In the genomic region with DNA sequence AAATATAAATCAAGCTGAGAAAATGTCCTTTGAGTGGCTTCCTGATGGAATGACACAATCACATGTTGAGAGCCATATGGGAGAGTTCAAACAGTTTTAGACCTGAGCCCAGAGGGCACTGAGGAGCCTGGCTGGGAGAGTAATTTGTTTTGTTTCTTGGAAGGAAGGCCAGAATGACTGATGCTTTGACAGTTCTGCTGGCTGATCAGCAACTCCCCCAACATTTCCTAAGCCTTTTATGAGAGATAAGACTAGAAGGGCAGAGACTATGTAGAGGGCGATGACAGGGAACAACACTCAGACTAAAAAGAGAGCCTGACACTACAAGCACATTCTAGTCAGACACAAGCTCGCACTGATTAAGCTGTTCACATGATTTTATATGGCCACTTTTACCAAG, we compare ENCODE assay signal across 1 cellular context.
TF ChIP-seq lines count a peak whose summit lies in the region.

No MANE protein-coding gene starts in this region.

TF ChIP-seq in K562, 482 proteins besides CTCF, POLR2A, EP300 and RAD21 (continued from another document):
- TF ChIP-seq, protein P1, sequence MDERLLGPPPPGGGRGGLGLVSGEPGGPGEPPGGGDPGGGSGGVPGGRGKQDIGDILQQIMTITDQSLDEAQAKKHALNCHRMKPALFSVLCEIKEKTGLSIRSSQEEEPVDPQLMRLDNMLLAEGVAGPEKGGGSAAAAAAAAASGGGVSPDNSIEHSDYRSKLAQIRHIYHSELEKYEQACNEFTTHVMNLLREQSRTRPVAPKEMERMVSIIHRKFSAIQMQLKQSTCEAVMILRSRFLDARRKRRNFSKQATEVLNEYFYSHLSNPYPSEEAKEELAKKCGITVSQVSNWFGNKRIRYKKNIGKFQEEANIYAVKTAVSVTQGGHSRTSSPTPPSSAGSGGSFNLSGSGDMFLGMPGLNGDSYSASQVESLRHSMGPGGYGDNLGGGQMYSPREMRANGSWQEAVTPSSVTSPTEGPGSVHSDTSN (CRISPR knock-in tag; IDR thresholded peaks at IDR 0.05; ENCODE audit: low read depth) = no peak
- TF ChIP-seq, protein P1 (tag; conservative IDR thresholded peaks at IDR 0.05; ENCODE audit: low read depth) = peak; percentile 94
- TF ChIP-seq NR2F6 (CRISPR knock-in tag; IDR thresholded peaks at IDR 0.05) (no peak), TEAD4 (IDR thresholded peaks at IDR 0.05; ENCODE audit: low read length) (0 out of 2 replicates have a peak, but pooled peaks have one; percentile 29), TEAD4 (CRISPR knock-in tag; IDR thresholded peaks at IDR 0.05; ENCODE audit: borderline replicate concordance) (no peak), ZNF143 (CRISPR knock-in tag; IDR thresholded peaks at IDR 0.05) (no peak), FIP1L1 (IDR thresholded peaks at IDR 0.05; ENCODE audit: low read depth, low read length, poor library complexity, severe bottlenecking) (no peak), IRF2 (CRISPR knock-in tag; IDR thresholded peaks at IDR 0.05) (no peak), HNRNPH1 (optimal IDR thresholded peaks at IDR 0.05; ENCODE audit: low read depth, low read length) (no peak), MEIS2 (IDR thresholded peaks at IDR 0.05; ENCODE audit: partially characterized antibody) (peak; percentile 94), SREBF1 (IDR thresholded peaks at IDR 0.05; ENCODE audit: borderline replicate concordance, low read depth, low read length) (no peak), ZBED1 (IDR thresholded peaks at IDR 0.05) (no peak), DPF2 (IDR thresholded peaks at IDR 0.05) (peak; percentile 43; the same call in 1 of the 2 replicates), ZNF24 (IDR thresholded peaks at IDR 0.05) (peak; percentile 44; the same call in 1 of the 2 replicates), KDM1A (IDR thresholded peaks at IDR 0.05) (peak in 1 of 2 experiments; percentile 44; a peak in 1 of 4 replicates), NFE2L1 (tag; IDR thresholded peaks at IDR 0.05; ENCODE audit: borderline replicate concordance, low read depth) (no peak)
- TF ChIP-seq, protein P2, sequence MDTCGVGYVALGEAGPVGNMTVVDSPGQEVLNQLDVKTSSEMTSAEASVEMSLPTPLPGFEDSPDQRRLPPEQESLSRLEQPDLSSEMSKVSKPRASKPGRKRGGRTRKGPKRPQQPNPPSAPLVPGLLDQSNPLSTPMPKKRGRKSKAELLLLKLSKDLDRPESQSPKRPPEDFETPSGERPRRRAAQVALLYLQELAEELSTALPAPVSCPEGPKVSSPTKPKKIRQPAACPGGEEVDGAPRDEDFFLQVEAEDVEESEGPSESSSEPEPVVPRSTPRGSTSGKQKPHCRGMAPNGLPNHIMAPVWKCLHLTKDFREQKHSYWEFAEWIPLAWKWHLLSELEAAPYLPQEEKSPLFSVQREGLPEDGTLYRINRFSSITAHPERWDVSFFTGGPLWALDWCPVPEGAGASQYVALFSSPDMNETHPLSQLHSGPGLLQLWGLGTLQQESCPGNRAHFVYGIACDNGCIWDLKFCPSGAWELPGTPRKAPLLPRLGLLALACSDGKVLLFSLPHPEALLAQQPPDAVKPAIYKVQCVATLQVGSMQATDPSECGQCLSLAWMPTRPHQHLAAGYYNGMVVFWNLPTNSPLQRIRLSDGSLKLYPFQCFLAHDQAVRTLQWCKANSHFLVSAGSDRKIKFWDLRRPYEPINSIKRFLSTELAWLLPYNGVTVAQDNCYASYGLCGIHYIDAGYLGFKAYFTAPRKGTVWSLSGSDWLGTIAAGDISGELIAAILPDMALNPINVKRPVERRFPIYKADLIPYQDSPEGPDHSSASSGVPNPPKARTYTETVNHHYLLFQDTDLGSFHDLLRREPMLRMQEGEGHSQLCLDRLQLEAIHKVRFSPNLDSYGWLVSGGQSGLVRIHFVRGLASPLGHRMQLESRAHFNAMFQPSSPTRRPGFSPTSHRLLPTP (IDR thresholded peaks at IDR 0.05; ENCODE audit: borderline replicate concordance, extremely low read depth, insufficient read length) = no peak
- TF ChIP-seq, protein P3, sequence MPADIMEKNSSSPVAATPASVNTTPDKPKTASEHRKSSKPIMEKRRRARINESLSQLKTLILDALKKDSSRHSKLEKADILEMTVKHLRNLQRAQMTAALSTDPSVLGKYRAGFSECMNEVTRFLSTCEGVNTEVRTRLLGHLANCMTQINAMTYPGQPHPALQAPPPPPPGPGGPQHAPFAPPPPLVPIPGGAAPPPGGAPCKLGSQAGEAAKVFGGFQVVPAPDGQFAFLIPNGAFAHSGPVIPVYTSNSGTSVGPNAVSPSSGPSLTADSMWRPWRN (IDR thresholded peaks at IDR 0.05; ENCODE audit: low read depth) = peak; percentile 50; the same call in 1 of the 2 replicates
- TF ChIP-seq, protein P4, sequence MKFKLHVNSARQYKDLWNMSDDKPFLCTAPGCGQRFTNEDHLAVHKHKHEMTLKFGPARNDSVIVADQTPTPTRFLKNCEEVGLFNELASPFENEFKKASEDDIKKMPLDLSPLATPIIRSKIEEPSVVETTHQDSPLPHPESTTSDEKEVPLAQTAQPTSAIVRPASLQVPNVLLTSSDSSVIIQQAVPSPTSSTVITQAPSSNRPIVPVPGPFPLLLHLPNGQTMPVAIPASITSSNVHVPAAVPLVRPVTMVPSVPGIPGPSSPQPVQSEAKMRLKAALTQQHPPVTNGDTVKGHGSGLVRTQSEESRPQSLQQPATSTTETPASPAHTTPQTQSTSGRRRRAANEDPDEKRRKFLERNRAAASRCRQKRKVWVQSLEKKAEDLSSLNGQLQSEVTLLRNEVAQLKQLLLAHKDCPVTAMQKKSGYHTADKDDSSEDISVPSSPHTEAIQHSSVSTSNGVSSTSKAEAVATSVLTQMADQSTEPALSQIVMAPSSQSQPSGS (CRISPR knock-in tag; IDR thresholded peaks at IDR 0.05) = no peak
- TF ChIP-seq, protein P5, sequence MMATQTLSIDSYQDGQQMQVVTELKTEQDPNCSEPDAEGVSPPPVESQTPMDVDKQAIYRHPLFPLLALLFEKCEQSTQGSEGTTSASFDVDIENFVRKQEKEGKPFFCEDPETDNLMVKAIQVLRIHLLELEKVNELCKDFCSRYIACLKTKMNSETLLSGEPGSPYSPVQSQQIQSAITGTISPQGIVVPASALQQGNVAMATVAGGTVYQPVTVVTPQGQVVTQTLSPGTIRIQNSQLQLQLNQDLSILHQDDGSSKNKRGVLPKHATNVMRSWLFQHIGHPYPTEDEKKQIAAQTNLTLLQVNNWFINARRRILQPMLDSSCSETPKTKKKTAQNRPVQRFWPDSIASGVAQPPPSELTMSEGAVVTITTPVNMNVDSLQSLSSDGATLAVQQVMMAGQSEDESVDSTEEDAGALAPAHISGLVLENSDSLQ (IDR thresholded peaks at IDR 0.05) = peak; percentile 86
- TF ChIP-seq, protein P6, sequence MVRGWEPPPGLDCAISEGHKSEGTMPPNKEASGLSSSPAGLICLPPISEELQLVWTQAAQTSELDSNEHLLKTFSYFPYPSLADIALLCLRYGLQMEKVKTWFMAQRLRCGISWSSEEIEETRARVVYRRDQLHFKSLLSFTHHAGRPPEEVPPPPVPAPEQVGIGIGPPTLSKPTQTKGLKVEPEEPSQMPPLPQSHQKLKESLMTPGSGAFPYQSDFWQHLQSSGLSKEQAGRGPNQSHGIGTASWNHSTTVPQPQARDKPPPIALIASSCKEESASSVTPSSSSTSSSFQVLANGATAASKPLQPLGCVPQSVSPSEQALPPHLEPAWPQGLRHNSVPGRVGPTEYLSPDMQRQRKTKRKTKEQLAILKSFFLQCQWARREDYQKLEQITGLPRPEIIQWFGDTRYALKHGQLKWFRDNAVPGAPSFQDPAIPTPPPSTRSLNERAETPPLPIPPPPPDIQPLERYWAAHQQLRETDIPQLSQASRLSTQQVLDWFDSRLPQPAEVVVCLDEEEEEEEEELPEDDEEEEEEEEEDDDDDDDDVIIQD (CRISPR knock-in tag; IDR thresholded peaks at IDR 0.05) = no peak
- TF ChIP-seq, protein P7, sequence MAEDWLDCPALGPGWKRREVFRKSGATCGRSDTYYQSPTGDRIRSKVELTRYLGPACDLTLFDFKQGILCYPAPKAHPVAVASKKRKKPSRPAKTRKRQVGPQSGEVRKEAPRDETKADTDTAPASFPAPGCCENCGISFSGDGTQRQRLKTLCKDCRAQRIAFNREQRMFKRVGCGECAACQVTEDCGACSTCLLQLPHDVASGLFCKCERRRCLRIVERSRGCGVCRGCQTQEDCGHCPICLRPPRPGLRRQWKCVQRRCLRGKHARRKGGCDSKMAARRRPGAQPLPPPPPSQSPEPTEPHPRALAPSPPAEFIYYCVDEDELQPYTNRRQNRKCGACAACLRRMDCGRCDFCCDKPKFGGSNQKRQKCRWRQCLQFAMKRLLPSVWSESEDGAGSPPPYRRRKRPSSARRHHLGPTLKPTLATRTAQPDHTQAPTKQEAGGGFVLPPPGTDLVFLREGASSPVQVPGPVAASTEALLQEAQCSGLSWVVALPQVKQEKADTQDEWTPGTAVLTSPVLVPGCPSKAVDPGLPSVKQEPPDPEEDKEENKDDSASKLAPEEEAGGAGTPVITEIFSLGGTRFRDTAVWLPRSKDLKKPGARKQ (CRISPR knock-in tag; IDR thresholded peaks at IDR 0.05) = no peak
- TF ChIP-seq, protein P8, sequence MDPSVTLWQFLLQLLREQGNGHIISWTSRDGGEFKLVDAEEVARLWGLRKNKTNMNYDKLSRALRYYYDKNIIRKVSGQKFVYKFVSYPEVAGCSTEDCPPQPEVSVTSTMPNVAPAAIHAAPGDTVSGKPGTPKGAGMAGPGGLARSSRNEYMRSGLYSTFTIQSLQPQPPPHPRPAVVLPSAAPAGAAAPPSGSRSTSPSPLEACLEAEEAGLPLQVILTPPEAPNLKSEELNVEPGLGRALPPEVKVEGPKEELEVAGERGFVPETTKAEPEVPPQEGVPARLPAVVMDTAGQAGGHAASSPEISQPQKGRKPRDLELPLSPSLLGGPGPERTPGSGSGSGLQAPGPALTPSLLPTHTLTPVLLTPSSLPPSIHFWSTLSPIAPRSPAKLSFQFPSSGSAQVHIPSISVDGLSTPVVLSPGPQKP (CRISPR knock-in tag; IDR thresholded peaks at IDR 0.05) = no peak
